1 cellular context compared by ENCODE assay signal in the genomic region with DNA sequence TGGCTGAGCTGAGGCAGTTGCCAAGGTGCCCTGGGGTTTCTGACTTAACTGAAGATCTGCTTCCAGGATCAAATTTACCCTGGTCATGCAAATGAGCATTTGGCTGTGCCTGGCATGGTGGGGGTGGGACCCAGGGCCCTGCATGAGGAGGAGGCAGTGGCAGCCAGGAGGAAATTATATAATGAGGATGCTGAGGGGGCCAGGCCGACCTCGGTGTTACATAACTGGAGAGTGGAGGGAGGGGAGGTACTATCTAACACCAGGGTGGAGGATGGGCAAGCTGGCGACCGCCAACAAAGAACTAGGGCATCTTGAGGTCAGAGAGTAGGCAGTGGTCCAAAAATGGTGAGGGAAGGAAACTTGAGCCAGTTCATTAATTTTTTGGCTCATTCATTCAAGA.
TF ChIP-seq lines count a peak whose summit lies in the region.

No MANE protein-coding gene starts in this region.

TF ChIP-seq in H1, 55 proteins besides CTCF, POLR2A, EP300 and RAD21:
- TF ChIP-seq POU5F1 (IDR thresholded peaks at IDR 0.05; ENCODE audit: low read depth, low read length) (no peak), SIRT6 (IDR thresholded peaks at IDR 0.05; ENCODE audit: low read length) (no peak), HDAC2 (IDR thresholded peaks at IDR 0.05; ENCODE audit: borderline replicate concordance in 1 of 2, low read depth in 2 of 2, low read length in 2 of 2) (no peak), TAF1 (IDR thresholded peaks at IDR 0.05; ENCODE audit: low read depth, low read length) (no peak), GABPA (IDR thresholded peaks at IDR 0.05; ENCODE audit: borderline replicate concordance, insufficient read depth, low read length) (no peak), PHF8 (conservative IDR thresholded peaks at IDR 0.05; ENCODE audit: low read depth, low read length) (no peak), POLR2AphosphoS5 (IDR thresholded peaks at IDR 0.05; ENCODE audit: low read depth, low read length) (no peak)
- TF ChIP-seq, protein P1, sequence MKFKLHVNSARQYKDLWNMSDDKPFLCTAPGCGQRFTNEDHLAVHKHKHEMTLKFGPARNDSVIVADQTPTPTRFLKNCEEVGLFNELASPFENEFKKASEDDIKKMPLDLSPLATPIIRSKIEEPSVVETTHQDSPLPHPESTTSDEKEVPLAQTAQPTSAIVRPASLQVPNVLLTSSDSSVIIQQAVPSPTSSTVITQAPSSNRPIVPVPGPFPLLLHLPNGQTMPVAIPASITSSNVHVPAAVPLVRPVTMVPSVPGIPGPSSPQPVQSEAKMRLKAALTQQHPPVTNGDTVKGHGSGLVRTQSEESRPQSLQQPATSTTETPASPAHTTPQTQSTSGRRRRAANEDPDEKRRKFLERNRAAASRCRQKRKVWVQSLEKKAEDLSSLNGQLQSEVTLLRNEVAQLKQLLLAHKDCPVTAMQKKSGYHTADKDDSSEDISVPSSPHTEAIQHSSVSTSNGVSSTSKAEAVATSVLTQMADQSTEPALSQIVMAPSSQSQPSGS (IDR thresholded peaks at IDR 0.05; ENCODE audit: low read length) = no peak
